20 cellular contexts compared by ENCODE assay signal in the genomic region with DNA sequence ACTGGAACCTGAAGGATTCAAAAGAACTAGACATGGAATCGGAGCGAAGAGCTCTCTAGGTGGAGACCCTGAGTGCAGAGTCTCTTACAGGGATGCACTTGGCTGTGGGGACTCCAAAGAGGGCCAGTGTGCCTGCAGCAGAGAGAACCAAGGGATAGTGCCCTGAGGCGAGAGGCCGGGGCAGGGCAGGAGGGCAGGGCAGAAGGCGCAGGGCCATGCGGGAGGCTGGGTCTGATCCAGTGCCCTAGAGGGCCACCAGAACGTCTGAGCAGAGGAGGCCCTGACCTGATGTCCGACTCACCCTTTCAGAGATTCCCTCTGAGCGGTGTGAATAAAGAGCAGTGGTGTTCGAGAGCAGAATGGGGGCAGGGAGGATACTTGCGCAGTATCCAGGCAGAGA.
DNase-seq lines count a peak whose midpoint lies in the region; ATAC-seq and TF ChIP-seq lines count a peak whose summit lies in the region.
"Had no signal": no experiment of that assay in that cellular context is flagged by ENCODE, and none has a peak within 500 bp of the region (broad histone marks: within the 10 kb centered on the region; RNA-seq: fewer than 3 reads in every experiment).

No MANE protein-coding gene starts in this region.

- H3K9me3 Mint-ChIP-seq in T-helper 1 cell treated with Interleukin-12 subunit alpha and Interleukin-12 subunit beta and Interleukin-4 antibody, amounts not matched to agents 30 μg/mL and 1 μg/mL, for 36 hours: peaks cover 4% of the 10 kb centered on the region

- H3K27ac ChIP-seq in osteoblast (ENCODE audit: low read depth, low read length): no peak overlapping the region
- H3K27ac ChIP-seq in upper lobe of right lung: no peak overlapping the region
- H3K27ac ChIP-seq: 22Rv1, BLaER1, C4-2B, GM23248 had no signal

- H3K79me2 ChIP-seq in osteoblast (ENCODE audit: insufficient read depth, low read length): no peaks in the 10 kb centered on the region

- no peaks in the 10 kb centered on the region for H3K36me3 Mint-ChIP-seq in T-helper 1 cell treated with Interleukin-12 subunit alpha and Interleukin-12 subunit beta and Interleukin-4 antibody, amounts not matched to agents 30 μg/mL and 1 μg/mL, for 36 hours (ENCODE audit: low read depth)
- H3K36me3 Mint-ChIP-seq in T-helper 17 cell (ENCODE audit: low read depth): no peaks in the 10 kb centered on the region
- H3K36me3 Mint-ChIP-seq: CD4-positive, CD25-positive, alpha-beta regulatory T cell; CD8-positive, alpha-beta T cell had no signal

- H3K4me3 ChIP-seq in osteoblast (ENCODE audit: insufficient read depth, low read length) (no peak overlapping the region), upper lobe of right lung (no peak overlapping the region)
- H3K4me3 ChIP-seq: BLaER1, GM12878, GM23248 had no signal

- H3K36me3 ChIP-seq in osteoblast (ENCODE audit: insufficient read depth, low read length) (peaks cover 33% of the 10 kb centered on the region), upper lobe of right lung (no peaks in the 10 kb centered on the region)
- H3K36me3 ChIP-seq: BLaER1 had no signal

- no peaks in the 10 kb centered on the region for H3K27me3 ChIP-seq in osteoblast (ENCODE audit: insufficient read depth, low read length)
- H3K27me3 ChIP-seq in upper lobe of right lung: peaks cover 4% of the 10 kb centered on the region

- ATAC-seq in upper lobe of right lung: no peak
- no peak for ATAC-seq in T-helper 17 cell
- ATAC-seq: CD8-positive, alpha-beta T cell; GM12878; HCT116 had no signal

- H3K4me2 ChIP-seq in osteoblast (ENCODE audit: insufficient read depth, low read length): no peak overlapping the region
- H3K4me2 ChIP-seq: BLaER1 had no signal

- H3K4me3 Mint-ChIP-seq in T-helper 1 cell treated with Interleukin-12 subunit alpha and Interleukin-12 subunit beta and Interleukin-4 antibody, amounts not matched to agents 30 μg/mL and 1 μg/mL, for 36 hours: no peak overlapping the region
- H3K4me3 Mint-ChIP-seq in T-helper 17 cell: no peak overlapping the region
- H3K4me3 Mint-ChIP-seq: B cell; CD4-positive, CD25-positive, alpha-beta regulatory T cell; CD8-positive, alpha-beta T cell; H9 had no signal

- peaks cover 23% of the 10 kb centered on the region for H3K27me3 Mint-ChIP-seq in T-helper 1 cell treated with Interleukin-12 subunit alpha and Interleukin-12 subunit beta and Interleukin-4 antibody, amounts not matched to agents 30 μg/mL and 1 μg/mL, for 36 hours (ENCODE audit: low read depth)
- H3K27me3 Mint-ChIP-seq in T-helper 17 cell: peaks cover 54% of the 10 kb centered on the region

- H3K4me1 Mint-ChIP-seq in T-helper 1 cell treated with Interleukin-12 subunit alpha and Interleukin-12 subunit beta and Interleukin-4 antibody, amounts not matched to agents 30 μg/mL and 1 μg/mL, for 36 hours (ENCODE audit: low read depth): no peaks in the 10 kb centered on the region
- H3K4me1 Mint-ChIP-seq in T-helper 17 cell: peaks cover 4% of the 10 kb centered on the region
- H3K4me1 Mint-ChIP-seq: B cell; CD4-positive, CD25-positive, alpha-beta regulatory T cell had no signal

- H3K27ac Mint-ChIP-seq in T-helper 1 cell treated with Interleukin-12 subunit alpha and Interleukin-12 subunit beta and Interleukin-4 antibody, amounts not matched to agents 30 μg/mL and 1 μg/mL, for 36 hours: peak overlapping the region; percentile 4
- H3K27ac Mint-ChIP-seq in T-helper 17 cell: no peak overlapping the region
- H3K27ac Mint-ChIP-seq: B cell; CD4-positive, CD25-positive, alpha-beta regulatory T cell; CD8-positive, alpha-beta T cell; H9 had no signal

- no peaks in the 10 kb centered on the region for H3K4me1 ChIP-seq in osteoblast (ENCODE audit: insufficient read depth, low read length)
- no peaks in the 10 kb centered on the region for H3K4me1 ChIP-seq in upper lobe of right lung
- H3K4me1 ChIP-seq: Caco-2 had no signal

- DNase-seq in T-helper 1 cell (no peak), osteoblast (ENCODE audit: insufficient read length, low spot score, missing footprints) (peak; percentile 21), upper lobe of right lung (peak; percentile 34), NCI-H146 treated with DMSO at 0.1 percent for 48 hours (lab: John Stamatoyannopoulos, UW; ENCODE audit: unreplicated experiment) (no peak), T-helper 17 cell (no peak), posterior cingulate gyrus (no peak)
- DNase-seq: Caco-2; CD4-positive, CD25-positive, alpha-beta regulatory T cell; CD8-positive, alpha-beta T cell; DMS153; DND-41; GM23248; H9 had no signal

- H3K9me3 ChIP-seq in osteoblast (ENCODE audit: low read depth, low read length): peaks cover 6% of the 10 kb centered on the region
- H3K9me3 ChIP-seq in upper lobe of right lung: no peaks in the 10 kb centered on the region
- H3K9me3 ChIP-seq in T-helper 17 cell (ENCODE audit: control insufficient read depth, low read length, poor library complexity, severe bottlenecking): no peaks in the 10 kb centered on the region

- intact Hi-C loops in upper lobe of right lung (cut with DNase I) (loop anchor here (10.0 kb wide), 1 partner anchor 535 kb away; the partner anchor contains the start of gene CACNA1C), posterior cingulate gyrus (cut with DNase I) (no loop called here)

- no peak overlapping the region for H2AFZ ChIP-seq in osteoblast (ENCODE audit: low read length)
- H2AFZ ChIP-seq: GM23248 had no signal

- no peaks in the 10 kb centered on the region for H4K20me1 ChIP-seq in osteoblast (ENCODE audit: insufficient read depth, low read length)
- H4K20me1 ChIP-seq: BLaER1 had no signal

- TF ChIP-seq CTCF in osteoblast (IDR thresholded peaks at IDR 0.05; ENCODE audit: extremely low read depth, low read depth, low read length): no peak
- no peak for TF ChIP-seq CTCF in upper lobe of right lung (IDR thresholded peaks at IDR 0.05)

Comparison
In these comparisons a context has a peak if more than half of its experiments do, and no peak if none do; other contexts are left out.
1. DNase-seq: peak in osteoblast (single experiment) and upper lobe of right lung (single experiment); none in T-helper 1 cell (0 of 5), NCI-H146 treated with DMSO at 0.1 percent for 48 hours (single experiment), T-helper 17 cell (0 of 3) and posterior cingulate gyrus (0 of 10).